ENCODE assay signal across 8 cellular contexts in the genomic region with DNA sequence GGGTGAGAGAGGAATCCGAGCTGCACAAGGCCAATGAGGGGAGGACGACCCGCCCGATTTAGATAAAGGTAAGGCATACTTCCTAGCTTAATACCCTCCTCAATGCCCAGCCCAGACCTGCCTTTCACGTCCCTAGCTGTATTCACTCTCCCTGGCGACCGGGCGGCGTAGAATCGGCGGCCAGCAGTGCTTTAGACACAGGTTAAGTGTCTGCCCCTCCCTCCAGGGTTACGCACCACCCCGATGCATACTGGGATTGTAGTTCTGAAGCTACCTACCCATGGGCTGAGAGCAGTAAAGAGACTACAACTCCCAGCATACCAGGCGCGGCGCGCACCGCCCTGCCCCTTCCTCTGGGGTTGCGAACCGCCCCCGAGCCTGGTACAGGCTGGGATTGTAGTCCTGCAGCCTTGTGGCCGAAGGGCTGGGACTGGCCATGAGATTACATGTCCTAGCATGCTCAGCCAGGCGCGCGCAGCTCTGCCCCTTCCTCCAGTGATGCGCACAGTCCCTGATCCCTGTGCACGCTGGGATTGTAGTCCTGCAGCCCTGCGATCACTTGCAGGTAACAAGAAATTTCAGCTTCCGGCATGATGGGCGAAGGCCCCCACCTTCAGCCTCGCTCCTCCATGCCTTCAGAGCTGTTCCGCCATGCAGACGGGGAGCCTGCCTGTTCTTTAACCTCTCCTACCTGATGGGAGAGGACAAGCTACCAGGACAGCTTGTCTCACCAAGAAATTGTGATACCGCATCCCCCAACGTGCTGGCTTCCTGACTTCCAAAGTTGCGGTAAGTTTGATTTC. TPM values are rescaled to one million over a fixed set of nuclear protein-coding genes. Genes with fewer than 3 reads are reported as not detected.
DNase-seq lines count a peak whose midpoint lies in the region; ATAC-seq and TF ChIP-seq lines count a peak whose summit lies in the region.

No MANE protein-coding gene starts in this region.

- no peaks in the 10 kb centered on the region for H3K9me3 Mint-ChIP-seq in WTC11
- no peaks in the 10 kb centered on the region for H3K9me3 Mint-ChIP-seq in immature natural killer cell

- H3K27me3 Mint-ChIP-seq in WTC11 (ENCODE audit: low read depth) (no peaks in the 10 kb centered on the region), immature natural killer cell (ENCODE audit: low read depth in 3 of 3) (peaks cover 0 to 1% (median 0%) of the 10 kb centered on the region in 3 donors)

- H3K4me3 Mint-ChIP-seq in WTC11 (peak overlapping the region; percentile 98), immature natural killer cell (peak overlapping the region; percentile 96 to 100 (median 99))

- no peaks in the 10 kb centered on the region for H4K20me1 ChIP-seq in smooth muscle cell (ENCODE audit: low read depth)

- H3K4me1 Mint-ChIP-seq in WTC11: peaks cover 25% of the 10 kb centered on the region
- peaks cover 38 to 60% of the 10 kb centered on the region in 2 donors for H3K4me1 Mint-ChIP-seq in immature natural killer cell

- H3K79me2 ChIP-seq in smooth muscle cell (ENCODE audit: low read depth): peaks cover 6% of the 10 kb centered on the region

- TF ChIP-seq CTCF in WTC11 (IDR thresholded peaks at IDR 0.05): no peak
- no peak for TF ChIP-seq CTCF in smooth muscle cell (IDR thresholded peaks at IDR 0.05; ENCODE audit: borderline replicate concordance, insufficient read depth, poor library complexity, severe bottlenecking)

- POLR2A ChIA-PET in WTC11 (lab: Charles Lee): interaction anchor here (0.6 to 2.5 kb wide), 15 partner anchors 13 to 180 kb away, joined by 3 to 22 read pairs (median 6); a partner anchor contains a TSS

- in situ Hi-C loops in GM18951 (cut with MboI; ENCODE audit: low sequenced_read_pairs, unreplicated experiment): no loop called here

- TF ChIP-seq POLR2A in GM18951 (IDR thresholded peaks at IDR 0.05; ENCODE audit: extremely low read depth, insufficient read depth, insufficient read length): peak; percentile 76

- H2AFZ ChIP-seq in smooth muscle cell (ENCODE audit: low read depth): peak overlapping the region; percentile 85

- CTCF ChIA-PET in WTC11 (lab: Charles Lee): interaction anchor here (0.6 to 1.8 kb wide), 14 partner anchors 10 to 224 kb away, joined by 3 to 12 read pairs (median 6); a partner anchor contains a TSS

- DNase-seq in AG08396 (ENCODE audit: low spot score): peak; percentile 95
- peak; percentile 90 for DNase-seq in NCI-H2227 treated with DMSO at 0.1 percent for 48 hours (lab: John Stamatoyannopoulos, UW)
- peak; percentile 99 for DNase-seq in WTC11 (ENCODE audit: low spot score)
- DNase-seq in caudate nucleus (lab: John Stamatoyannopoulos, UW): peak; percentile 50 to 100 (median 98)
- peak; percentile 88 to 89 (median 89) for DNase-seq in immature natural killer cell
- DNase-seq in smooth muscle cell (lab: John Stamatoyannopoulos, UW; ENCODE audit: unreplicated experiment): peak; percentile 77

- H3K36me3 Mint-ChIP-seq in WTC11 (peaks cover 15% of the 10 kb centered on the region), immature natural killer cell (peaks cover 0 to under 1% (median 0%) of the 10 kb centered on the region in 3 donors)

- no peaks in the 10 kb centered on the region for H3F3A ChIP-seq in smooth muscle cell (ENCODE audit: low read depth)

- H3K9me3 ChIP-seq in smooth muscle cell (replicated peaks; ENCODE audit: low read depth): no peaks in the 10 kb centered on the region

- ATAC-seq in HG03175 (IDR thresholded peaks at IDR 0.05; ENCODE audit: unreplicated experiment): peak; percentile 98
- ATAC-seq in WTC11: peak; percentile 96

- peak overlapping the region; percentile 95 for H3K27ac Mint-ChIP-seq in WTC11
- H3K27ac Mint-ChIP-seq in immature natural killer cell: peak overlapping the region; percentile 95 to 97 (median 96)

- peak overlapping the region; percentile 93 for H3K4me2 ChIP-seq in smooth muscle cell

- peaks cover 6% of the 10 kb centered on the region for H3K4me1 ChIP-seq in smooth muscle cell (ENCODE audit: low read depth)

- WGBS in smooth muscle cell (ENCODE audit: low lambda C conversion rate): under 1% methylated on average over 36 of the region's 36 CpGs

- peak overlapping the region; percentile 59 for H3K9ac ChIP-seq in smooth muscle cell (ENCODE audit: low read depth)

- H3K27me3 ChIP-seq in smooth muscle cell (ENCODE audit: low read depth): no peaks in the 10 kb centered on the region

- peak overlapping the region; percentile 66 for H3K4me3 ChIP-seq in smooth muscle cell

- H3K36me3 ChIP-seq in smooth muscle cell (ENCODE audit: low read depth): no peaks in the 10 kb centered on the region

- H3K27ac ChIP-seq in caudate nucleus (ENCODE audit: low read depth, low read length): peak overlapping the region; percentile 83
- H3K27ac ChIP-seq in smooth muscle cell (ENCODE audit: low read depth): peak overlapping the region; percentile 42

TF ChIP-seq in WTC11, 78 proteins besides CTCF, POLR2A, EP300 and RAD21 (continues in another document):
- TF ChIP-seq, protein P1, sequence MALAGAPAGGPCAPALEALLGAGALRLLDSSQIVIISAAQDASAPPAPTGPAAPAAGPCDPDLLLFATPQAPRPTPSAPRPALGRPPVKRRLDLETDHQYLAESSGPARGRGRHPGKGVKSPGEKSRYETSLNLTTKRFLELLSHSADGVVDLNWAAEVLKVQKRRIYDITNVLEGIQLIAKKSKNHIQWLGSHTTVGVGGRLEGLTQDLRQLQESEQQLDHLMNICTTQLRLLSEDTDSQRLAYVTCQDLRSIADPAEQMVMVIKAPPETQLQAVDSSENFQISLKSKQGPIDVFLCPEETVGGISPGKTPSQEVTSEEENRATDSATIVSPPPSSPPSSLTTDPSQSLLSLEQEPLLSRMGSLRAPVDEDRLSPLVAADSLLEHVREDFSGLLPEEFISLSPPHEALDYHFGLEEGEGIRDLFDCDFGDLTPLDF (CRISPR knock-in tag; IDR thresholded peaks at IDR 0.05): no peak
- peak; percentile 66; the same call in 1 of the 2 replicates for TF ChIP-seq CBFB (CRISPR knock-in tag; IDR thresholded peaks at IDR 0.05; ENCODE audit: low read depth)
- TF ChIP-seq, protein P2, sequence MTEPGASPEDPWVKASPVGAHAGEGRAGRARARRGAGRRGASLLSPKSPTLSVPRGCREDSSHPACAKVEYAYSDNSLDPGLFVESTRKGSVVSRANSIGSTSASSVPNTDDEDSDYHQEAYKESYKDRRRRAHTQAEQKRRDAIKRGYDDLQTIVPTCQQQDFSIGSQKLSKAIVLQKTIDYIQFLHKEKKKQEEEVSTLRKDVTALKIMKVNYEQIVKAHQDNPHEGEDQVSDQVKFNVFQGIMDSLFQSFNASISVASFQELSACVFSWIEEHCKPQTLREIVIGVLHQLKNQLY (CRISPR knock-in tag; IDR thresholded peaks at IDR 0.05): no peak
- TF ChIP-seq, protein P3, sequence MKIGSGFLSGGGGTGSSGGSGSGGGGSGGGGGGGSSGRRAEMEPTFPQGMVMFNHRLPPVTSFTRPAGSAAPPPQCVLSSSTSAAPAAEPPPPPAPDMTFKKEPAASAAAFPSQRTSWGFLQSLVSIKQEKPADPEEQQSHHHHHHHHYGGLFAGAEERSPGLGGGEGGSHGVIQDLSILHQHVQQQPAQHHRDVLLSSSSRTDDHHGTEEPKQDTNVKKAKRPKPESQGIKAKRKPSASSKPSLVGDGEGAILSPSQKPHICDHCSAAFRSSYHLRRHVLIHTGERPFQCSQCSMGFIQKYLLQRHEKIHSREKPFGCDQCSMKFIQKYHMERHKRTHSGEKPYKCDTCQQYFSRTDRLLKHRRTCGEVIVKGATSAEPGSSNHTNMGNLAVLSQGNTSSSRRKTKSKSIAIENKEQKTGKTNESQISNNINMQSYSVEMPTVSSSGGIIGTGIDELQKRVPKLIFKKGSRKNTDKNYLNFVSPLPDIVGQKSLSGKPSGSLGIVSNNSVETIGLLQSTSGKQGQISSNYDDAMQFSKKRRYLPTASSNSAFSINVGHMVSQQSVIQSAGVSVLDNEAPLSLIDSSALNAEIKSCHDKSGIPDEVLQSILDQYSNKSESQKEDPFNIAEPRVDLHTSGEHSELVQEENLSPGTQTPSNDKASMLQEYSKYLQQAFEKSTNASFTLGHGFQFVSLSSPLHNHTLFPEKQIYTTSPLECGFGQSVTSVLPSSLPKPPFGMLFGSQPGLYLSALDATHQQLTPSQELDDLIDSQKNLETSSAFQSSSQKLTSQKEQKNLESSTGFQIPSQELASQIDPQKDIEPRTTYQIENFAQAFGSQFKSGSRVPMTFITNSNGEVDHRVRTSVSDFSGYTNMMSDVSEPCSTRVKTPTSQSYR (CRISPR knock-in tag; IDR thresholded peaks at IDR 0.05): no peak
- TF ChIP-seq NFATC4 (CRISPR knock-in tag; IDR thresholded peaks at IDR 0.05): no peak
- TF ChIP-seq, protein P4, sequence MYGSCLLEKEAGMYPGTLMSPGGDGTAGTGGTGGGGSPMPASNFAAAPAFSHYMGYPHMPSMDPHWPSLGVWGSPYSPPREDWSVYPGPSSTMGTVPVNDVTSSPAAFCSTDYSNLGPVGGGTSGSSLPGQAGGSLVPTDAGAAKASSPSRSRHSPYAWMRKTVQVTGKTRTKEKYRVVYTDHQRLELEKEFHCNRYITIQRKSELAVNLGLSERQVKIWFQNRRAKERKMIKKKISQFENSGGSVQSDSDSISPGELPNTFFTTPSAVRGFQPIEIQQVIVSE (CRISPR knock-in tag; IDR thresholded peaks at IDR 0.05; ENCODE audit: borderline replicate concordance): no peak
- TF ChIP-seq, protein P5, sequence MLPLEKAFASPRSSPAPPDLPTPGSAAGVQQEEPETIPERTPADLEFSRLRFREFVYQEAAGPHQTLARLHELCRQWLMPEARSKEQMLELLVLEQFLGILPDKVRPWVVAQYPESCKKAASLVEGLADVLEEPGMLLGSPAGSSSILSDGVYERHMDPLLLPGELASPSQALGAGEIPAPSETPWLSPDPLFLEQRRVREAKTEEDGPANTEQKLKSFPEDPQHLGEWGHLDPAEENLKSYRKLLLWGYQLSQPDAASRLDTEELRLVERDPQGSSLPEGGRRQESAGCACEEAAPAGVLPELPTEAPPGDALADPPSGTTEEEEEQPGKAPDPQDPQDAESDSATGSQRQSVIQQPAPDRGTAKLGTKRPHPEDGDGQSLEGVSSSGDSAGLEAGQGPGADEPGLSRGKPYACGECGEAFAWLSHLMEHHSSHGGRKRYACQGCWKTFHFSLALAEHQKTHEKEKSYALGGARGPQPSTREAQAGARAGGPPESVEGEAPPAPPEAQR (CRISPR knock-in tag; IDR thresholded peaks at IDR 0.05): no peak
- TF ChIP-seq ETV6 (CRISPR knock-in tag; IDR thresholded peaks at IDR 0.05): peak; percentile 66; the same call in 1 of the 2 replicates
- no peak; the same call in none of the 2 replicates for TF ChIP-seq FOXK1 (CRISPR knock-in tag; IDR thresholded peaks at IDR 0.05)
- TF ChIP-seq ZBTB21 (CRISPR knock-in tag; IDR thresholded peaks at IDR 0.05; ENCODE audit: borderline replicate concordance): no peak

RNA-seq across cellular contexts. Expression of a gene that starts 43.5 kb away (rescaled TPM):
- total RNA-seq in WTC11 (2021) (5.7 to 6.6 TPM (median 6.6 TPM) in 3 replicates), smooth muscle cell (3.8 and 7.6 TPM in 2 replicates)
- polyA plus RNA-seq in immature natural killer cell (10 to 100 TPM in 1 of 3 donors, 1 to 10 TPM in 2; 5.4 to 14.1 (median 7.1) TPM), smooth muscle cell (1.2 and 2.4 TPM in 2 replicates)

RNA-seq across cellular contexts. Expression of a gene that starts 45.1 kb away (rescaled TPM):
- 15.7 to 20.8 TPM (median 17.9 TPM) in 3 replicates for total RNA-seq in WTC11 (2021)
- polyA plus RNA-seq in immature natural killer cell: 10 to 100 TPM; 15.7 to 19.4 (median 17.1) TPM
- 27.7 and 41.9 TPM in 2 replicates for total RNA-seq in smooth muscle cell
- 6.7 and 10.6 TPM in 2 replicates for polyA plus RNA-seq in smooth muscle cell

Comparison
In these comparisons a context has a peak if more than half of its experiments do, and no peak if none do; other contexts are left out.
1. Peak in every context shown above with its lines: DNase-seq, ATAC-seq, H3K4me3 ChIP-seq and H3K27ac ChIP-seq.